20 cellular contexts compared by ENCODE assay signal in the genomic region with DNA sequence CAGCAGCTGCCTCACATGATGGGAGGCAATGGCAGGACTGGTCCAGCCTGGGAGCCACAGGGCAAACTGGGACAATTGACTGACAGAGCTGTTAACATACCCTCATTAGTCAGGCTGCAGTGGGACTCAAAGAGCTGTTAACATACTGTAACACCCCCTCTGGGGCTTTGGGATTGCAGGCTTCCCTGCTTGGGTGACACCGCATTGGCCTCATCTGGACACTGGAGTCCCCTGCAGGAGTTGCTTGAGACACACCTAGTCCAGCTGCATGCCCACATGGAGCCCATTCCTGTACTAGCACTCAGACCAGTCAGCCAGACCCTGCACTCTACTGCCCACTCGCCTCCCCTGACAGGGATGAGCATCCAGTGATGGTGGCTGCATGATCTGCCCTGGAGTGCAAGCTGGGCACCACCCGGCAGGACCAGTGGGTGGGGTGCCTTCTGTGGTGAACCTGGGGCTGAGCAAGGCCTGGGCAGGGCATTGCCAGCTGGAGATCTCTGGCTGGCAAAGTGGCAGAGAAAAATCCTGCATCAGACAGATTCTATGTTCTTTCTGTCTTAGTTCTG.
"Had no signal": no experiment of that assay in that cellular context is flagged by ENCODE, and none has a peak within 500 bp of the region (broad histone marks: within the 10 kb centered on the region; RNA-seq: fewer than 3 reads in every experiment).

No MANE protein-coding gene starts in this region.

- H3K4me1 Mint-ChIP-seq: mesothelial cell of epicardium; naive thymus-derived CD8-positive, alpha-beta T cell had no signal

- H3K27me3 ChIP-seq: adrenal gland, colonic mucosa, dorsolateral prefrontal cortex had no signal

- H2AFZ ChIP-seq: parathyroid adenoma had no signal

- ATAC-seq: activated T-cell treated with anti-CD3 and anti-CD28 coated beads, Interleukin-2, amount 50 U/mL, for 4 hours; heart right ventricle; left lung; naive thymus-derived CD8-positive, alpha-beta T cell; stimulated activated naive CD8-positive, alpha-beta T cell treated with anti-CD3 and anti-CD28 coated beads, Interleukin-15, Interleukin-2, amounts not matched to agents 100 U/mL and 50 U/mL, for 24 hours had no signal

- DNase-seq: activated CD4-positive, alpha-beta T cell treated with anti-CD3 and anti-CD28 coated beads, Interleukin-2, amount 50 U/mL, for 4 hours; activated CD8-positive, alpha-beta memory T cell treated with anti-CD3 and anti-CD28 coated beads for 24 hours; activated CD8-positive, alpha-beta memory T cell treated with anti-CD3 and anti-CD28 coated beads, Interleukin-2, amount 50 U/mL, for 48 hours; activated naive CD4-positive, alpha-beta T cell; activated T-cell treated with anti-CD3 and anti-CD28 coated beads, Interleukin-2, amount 50 U/mL, for 4 hours; adrenal gland; colonic mucosa; dorsolateral prefrontal cortex; heart right ventricle; kidney glomerular epithelial cell; naive thymus-derived CD8-positive, alpha-beta T cell; stimulated activated CD4-positive, alpha-beta T cell treated with anti-CD3 and anti-CD28 coated beads, Interleukin-4, amount 100 ng/mL, for 1 hour; stimulated activated naive CD8-positive, alpha-beta T cell treated with anti-CD3 and anti-CD28 coated beads, Interleukin-15, Interleukin-2, amounts not matched to agents 100 U/mL and 50 U/mL, for 24 hours; T-helper 1 cell had no signal

- H3K36me3 Mint-ChIP-seq: activated naive CD8-positive, alpha-beta T cell; mesothelial cell of epicardium; naive thymus-derived CD8-positive, alpha-beta T cell had no signal

- H3K9me3 Mint-ChIP-seq: activated T-cell treated with anti-CD3 and anti-CD28 coated beads, Interleukin-2, amount 50 U/mL, for 4 hours; activated T-helper 2 cell treated with anti-CD3 and anti-CD28 coated beads, Interferon-gamma antibody, Interleukin-2, Interleukin-4, amounts not matched to agents 10 μg/mL and 5 μg/mL and 100 μg/mL, durations not matched to agents 14 hours and 24 hours and 36 hours; mesothelial cell of epicardium; naive thymus-derived CD8-positive, alpha-beta T cell had no signal

- H3K79me2 ChIP-seq: parathyroid adenoma had no signal

- H3K4me3 Mint-ChIP-seq: activated naive CD8-positive, alpha-beta T cell; activated T-cell treated with anti-CD3 and anti-CD28 coated beads, Interleukin-2, amount 50 U/mL, for 4 hours; mesothelial cell of epicardium; naive thymus-derived CD8-positive, alpha-beta T cell had no signal

- H3K27ac Mint-ChIP-seq: activated naive CD8-positive, alpha-beta T cell; activated T-helper 2 cell treated with anti-CD3 and anti-CD28 coated beads, Interferon-gamma antibody, Interleukin-2, Interleukin-4, amounts not matched to agents 10 μg/mL and 5 μg/mL and 100 μg/mL, durations not matched to agents 14 hours and 24 hours and 36 hours; mesothelial cell of epicardium; naive thymus-derived CD8-positive, alpha-beta T cell had no signal

- H3K27ac ChIP-seq: adrenal gland, breast epithelium, colonic mucosa, dorsolateral prefrontal cortex, heart right ventricle, left lung, parathyroid adenoma had no signal

- H3K4me1 ChIP-seq: adrenal gland, breast epithelium, colonic mucosa, heart right ventricle, left lung, parathyroid adenoma had no signal

- H3K4me3 ChIP-seq: adrenal gland, breast epithelium, colonic mucosa, dorsolateral prefrontal cortex, heart right ventricle, left lung had no signal

- H3K36me3 ChIP-seq: adrenal gland, breast epithelium, colonic mucosa, heart right ventricle, left lung had no signal
